Comparison of ENCODE assay signal across 9 cellular contexts in the genomic region with DNA sequence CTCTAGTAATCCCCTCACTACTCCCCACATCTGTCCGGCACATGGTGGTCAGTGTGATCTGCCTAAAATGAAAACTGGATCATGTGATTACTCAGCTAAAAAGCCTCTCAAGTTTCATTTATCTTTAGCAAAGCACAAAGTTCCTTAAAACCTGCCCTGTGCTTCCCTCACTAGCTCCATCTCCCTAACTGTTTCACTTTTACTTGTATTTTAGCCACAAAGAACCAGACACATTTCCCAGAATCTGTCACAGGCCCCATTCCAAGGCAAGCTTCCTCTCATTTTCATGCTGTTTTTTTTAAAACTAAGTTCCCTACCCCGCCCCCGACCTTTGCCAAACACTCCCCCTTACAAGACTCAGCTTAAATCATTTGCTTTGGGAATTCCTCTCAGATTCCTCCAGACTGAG. TPM values are rescaled to one million over a fixed set of nuclear protein-coding genes. Genes with fewer than 3 reads are reported as not detected.
A peak's percentile ranks its signal among the peaks of the same experiment; 100 is the strongest.
DNase-seq lines count a peak whose midpoint lies in the region; ATAC-seq and TF ChIP-seq lines count a peak whose summit lies in the region.
"Had no signal": no experiment of that assay in that cellular context is flagged by ENCODE, and none has a peak within 500 bp of the region (broad histone marks: within the 10 kb centered on the region; RNA-seq: fewer than 3 reads in every experiment).

No MANE protein-coding gene starts in this region.

- H3K27ac ChIP-seq in esophagus squamous epithelium (peak overlapping the region in 3 of 4 donors; percentile 7 to 73 (median 52)), stomach (peak overlapping the region in 3 of 5 donors; percentile 65 to 80 (median 68))

- H3K27me3 ChIP-seq in esophagus squamous epithelium = no peaks in the 10 kb centered on the region
- peaks cover 0 to 10% (median 0%) of the 10 kb centered on the region in 3 donors for H3K27me3 ChIP-seq in stomach

- H3K9me3 ChIP-seq in esophagus squamous epithelium = no peaks in the 10 kb centered on the region
- no peaks in the 10 kb centered on the region for H3K9me3 ChIP-seq in stomach

- H3K4me1 ChIP-seq in esophagus squamous epithelium (peaks cover 0 to 17% (median 10%) of the 10 kb centered on the region in 3 donors), stomach (peaks cover 0 to 4% (median 0%) of the 10 kb centered on the region in 4 donors)

- H3K36me3 ChIP-seq in esophagus squamous epithelium (no peaks in the 10 kb centered on the region), stomach (no peaks in the 10 kb centered on the region)

- no peak for TF ChIP-seq EP300 in stomach (IDR thresholded peaks at IDR 0.05)

- no peak overlapping the region for H3K4me3 ChIP-seq in esophagus squamous epithelium
- H3K4me3 ChIP-seq in stomach = no peak overlapping the region

- DNase-seq in esophagus squamous epithelium (lab: John Stamatoyannopoulos, UW) (no peak), medulla oblongata (ENCODE audit: extremely low spot score) (peak; percentile 61), stomach (no peak), T1000 (lab: John Stamatoyannopoulos, UW) (no peak)
- no peak for DNase-seq in stimulated activated naive CD4-positive, alpha-beta T cell treated with Interleukin-2 at 50 U/mL for 16 hours (lab: John Stamatoyannopoulos, UW)
- DNase-seq: NCI-H187 had no signal

- ATAC-seq in HG02852 (IDR thresholded peaks at IDR 0.05; ENCODE audit: unreplicated experiment) = peak; percentile 37
- no peak for ATAC-seq in GM19328 (IDR thresholded peaks at IDR 0.05; ENCODE audit: unreplicated experiment)
- ATAC-seq in HG02870 (IDR thresholded peaks at IDR 0.05; ENCODE audit: unreplicated experiment) = no peak

- intact Hi-C loops in esophagus squamous epithelium (cut with DNase I) = no loop called here
- intact Hi-C loops in stomach (cut with DNase I; ENCODE audit: low total_unique reads) = no loop called here

- 32 to 55% methylated on average over 3 of the region's 3 CpGs for WGBS in esophagus squamous epithelium, 2 donors
- 58 to 71% (median 63%) methylated on average over 3 of the region's 3 CpGs for WGBS in stomach, 5 donors

- TF ChIP-seq CTCF in esophagus squamous epithelium (IDR thresholded peaks at IDR 0.05) = no peak
- TF ChIP-seq CTCF in stomach (IDR thresholded peaks at IDR 0.05) = no peak

- no peak for TF ChIP-seq POLR2A in esophagus squamous epithelium (IDR thresholded peaks at IDR 0.05)
- no peak for TF ChIP-seq POLR2A in stomach (IDR thresholded peaks at IDR 0.05)

RNA-seq across cellular contexts. Expression of a gene that starts 8.9 kb away (rescaled TPM):
- total RNA-seq in esophagus squamous epithelium = 10 to 100 TPM; 38.2 to 56.1 (median 52.0) TPM
- total RNA-seq in stomach = 10 to 100 TPM; 30.3 to 70.5 (median 43.4) TPM
- polyA plus RNA-seq in stomach = 1 to 10 TPM; 2.0 to 9.8 (median 7.7) TPM
